In genomic region chr6:20023549-20024315, GRCh38 we compare ENCODE assay signal across 8 cellular contexts.
DNase-seq lines count a peak whose midpoint lies in the region; ATAC-seq, FAIRE-seq and TF ChIP-seq lines count a peak whose summit lies in the region.
"Not testable (repeated sequence)": the region's sequence is repeated elsewhere in the genome, so short reads cannot be mapped to it uniquely, and the experiment has no call there.

No MANE protein-coding gene starts in this region.

- not testable (repeated sequence) for TF ChIP-seq POLR2A in HCT116 (IDR thresholded peaks at IDR 0.05; ENCODE audit: borderline replicate concordance, extremely low read depth, insufficient read depth, insufficient read length)

- peak; percentile 42 for FAIRE-seq in GM19239 (lab: Jason Lieb, UNC)

- CTCF ChIA-PET in HCT116 (lab: Charles Lee): not testable (repeated sequence)

- intact Hi-C loops in HCT116 (cut with micrococcal nuclease): not testable (repeated sequence)

- not testable (repeated sequence) for H3K4me1 ChIP-seq in HCT116 (ENCODE audit: control insufficient read depth in 1 of 2, insufficient read depth in 2 of 2, low read length in 2 of 2); effector memory CD4-positive, alpha-beta T cell (ENCODE audit: control insufficient read depth, insufficient read depth, low read length, poor library complexity, severe bottlenecking)

- not testable (repeated sequence) for H3K9ac ChIP-seq in HCT116 (ENCODE audit: low read length)

- peak; percentile 30; the same call in 1 of the 2 replicates for ATAC-seq in HCT116
- ATAC-seq in HG03139 (IDR thresholded peaks at IDR 0.05; ENCODE audit: unreplicated experiment): peak; percentile 84

- H3K9me3 ChIP-seq in HCT116 (ENCODE audit: control insufficient read depth in 1 of 2, insufficient read depth in 1 of 2, low read depth in 1 of 2, low read length in 2 of 2); effector memory CD4-positive, alpha-beta T cell (ENCODE audit: control insufficient read depth, low read length): not testable (repeated sequence)

- POLR2A ChIA-PET in HCT116 (lab: Charles Lee): interaction anchor here (0.9 kb wide), 1 partner anchor 9 kb away, joined by 3 read pairs; no protein-coding TSS in a partner anchor

- DNase-seq in CMK (ENCODE audit: low read depth) (peak; percentile 61), NOMO-1 treated with DMSO at 0.1 percent for 48 hours (lab: John Stamatoyannopoulos, UW; ENCODE audit: unreplicated experiment) (peak; percentile 22)
- not testable (repeated sequence) for DNase-seq in GM19239 (ENCODE audit: insufficient read length, low spot score); HCT116 (ENCODE audit: low read depth, low spot score); effector memory CD4-positive, alpha-beta T cell
- peak; percentile 11 for DNase-seq in activated CD8-positive, alpha-beta memory T cell treated with anti-CD3 and anti-CD28 coated beads for 4 hours (ENCODE audit: low read depth in 2 of 2)
- peak; percentile 5 to 9 for DNase-seq in stimulated activated CD8-positive, alpha-beta memory T cell treated with anti-CD3 and anti-CD28 coated beads, Interleukin-15, amount 100 ng/mL, for 4 hours (ENCODE audit: low read depth in 2 of 2)

- RAD21 ChIA-PET in HCT116 (lab: Charles Lee; ENCODE audit: low non-redundant PET in 1 of 2, low total read pairs in 2 of 2, uncharacterized antibody in 2 of 2, unreplicated experiment in 2 of 2): not testable (repeated sequence)

- not testable (repeated sequence) for H2AFZ ChIP-seq in HCT116 (ENCODE audit: low read depth, low read length, poor library complexity, severe bottlenecking)

- not testable (repeated sequence) for TF ChIP-seq RAD21 in HCT116 (IDR thresholded peaks at IDR 0.05; ENCODE audit: low read depth)

- H3K4me2 ChIP-seq in HCT116 (ENCODE audit: low read length): not testable (repeated sequence)

- H3K79me2 ChIP-seq in HCT116 (ENCODE audit: insufficient read depth, low read length): not testable (repeated sequence)

- not testable (repeated sequence) for BruUV-seq in HCT116 (replicated peaks; lab: Mats Ljungman, UMichigan)

- TF ChIP-seq CTCF in HCT116 (IDR thresholded peaks at IDR 0.05 in 2 of 3, conservative IDR thresholded peaks at IDR 0.05 in 1 of 3; ENCODE audit: borderline replicate concordance in 1 of 3, insufficient read depth in 1 of 3, low read depth in 2 of 3, low read length in 2 of 3): not testable (repeated sequence)

- H4K20me1 ChIP-seq in HCT116 (ENCODE audit: insufficient read depth): not testable (repeated sequence)

- H3K36me3 ChIP-seq in HCT116 (ENCODE audit: control insufficient read depth in 1 of 2, insufficient read depth in 2 of 2, low read length in 2 of 2); effector memory CD4-positive, alpha-beta T cell (ENCODE audit: control insufficient read depth, insufficient read depth, low read length): not testable (repeated sequence)

- H3K27me3 ChIP-seq in HCT116 (ENCODE audit: insufficient read depth, low read length); effector memory CD4-positive, alpha-beta T cell (replicated peaks; ENCODE audit: control insufficient read depth, insufficient read depth, low read length, poor library complexity, severe bottlenecking): not testable (repeated sequence)

- not testable (repeated sequence) for H3K9me2 ChIP-seq in HCT116 (ENCODE audit: insufficient read depth)

- H3K27ac ChIP-seq in HCT116 (ENCODE audit: low read depth, low read length); effector memory CD4-positive, alpha-beta T cell (ENCODE audit: insufficient read depth, low read length, poor library complexity, severe bottlenecking): not testable (repeated sequence)

- H3K4me3 ChIP-seq in HCT116 (replicated peaks in 1 of 2; ENCODE audit: low read depth in 1 of 2, low read length in 2 of 2): not testable (repeated sequence)
- H3K4me3 ChIP-seq in effector memory CD4-positive, alpha-beta T cell (ENCODE audit: insufficient read depth, low read depth, low read length, poor library complexity, severe bottlenecking): peak overlapping the region; percentile 29
